Comparison of ENCODE assay signal across 1 cellular context in the genomic region with DNA sequence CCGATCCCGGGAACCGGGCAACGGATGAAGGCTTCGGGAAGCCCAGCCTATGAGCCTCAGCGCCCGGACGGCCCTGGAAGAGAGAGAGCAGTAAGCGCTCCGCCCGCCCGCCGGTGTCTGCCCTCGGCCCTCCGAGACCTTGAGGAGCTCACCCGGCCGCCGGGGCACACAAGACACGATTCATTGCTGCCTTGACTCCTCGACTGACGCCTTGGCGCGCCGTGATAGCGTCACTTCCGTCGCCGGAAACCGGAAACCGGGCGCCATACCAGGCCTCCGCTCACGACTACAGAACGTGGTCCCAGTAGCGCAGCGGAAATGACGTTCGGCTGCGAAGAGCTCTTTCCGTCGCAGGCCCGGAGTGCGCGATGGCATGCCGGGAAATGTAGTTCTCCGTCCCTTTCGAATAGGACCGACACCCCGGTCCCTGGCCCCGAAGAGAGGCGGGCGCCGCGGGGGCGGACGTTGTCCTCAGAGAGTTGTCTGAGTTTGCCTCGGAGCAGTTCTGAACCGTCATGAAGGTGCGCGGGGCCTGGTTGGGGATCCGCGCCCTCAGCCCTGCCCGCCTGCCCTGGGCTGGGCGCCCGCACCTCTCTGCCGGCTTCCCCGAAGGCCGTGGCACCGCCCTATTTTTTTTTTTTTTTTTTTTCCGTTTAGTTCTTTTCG.
A peak's percentile ranks its signal among the peaks of the same experiment; 100 is the strongest.
TF ChIP-seq lines count a peak whose summit lies in the region.

Gene UQCC4, minus strand, starts transcription at position 208 of the 666 bp plus-strand sequence. Its CDS starts 24 bp downstream, at position 184.

TF ChIP-seq in neural cell, 6 proteins besides CTCF, POLR2A, EP300 and RAD21 (continued from another document):
- no peak for TF ChIP-seq SMC3 (conservative IDR thresholded peaks at IDR 0.05; ENCODE audit: poor library complexity)
- peak; percentile 51 for TF ChIP-seq TAF1 (IDR thresholded peaks at IDR 0.05; ENCODE audit: low read depth)
- peak; percentile 88 for TF ChIP-seq POLR2AphosphoS5 (IDR thresholded peaks at IDR 0.05)
